In genomic region chr13:109584844-109585361, GRCh38 we compare ENCODE assay signal across 15 cellular contexts.
A peak's percentile ranks its signal among the peaks of the same experiment; 100 is the strongest.
DNase-seq lines count a peak whose midpoint lies in the region; ATAC-seq, FAIRE-seq and TF ChIP-seq lines count a peak whose summit lies in the region.
"Had no signal": no experiment of that assay in that cellular context is flagged by ENCODE, and none has a peak within 500 bp of the region (broad histone marks: within the 10 kb centered on the region; RNA-seq: fewer than 3 reads in every experiment).

No MANE protein-coding gene starts in this region.

- H3K9me3 Mint-ChIP-seq in effector memory CD8-positive, alpha-beta T cell = peaks cover 0 to 7% of the 10 kb centered on the region in 2 donors

- ATAC-seq in A549 (peak in 1 of 2 experiments; percentile 11; a peak in 3 of 6 replicates), HG03354 (IDR thresholded peaks at IDR 0.05; ENCODE audit: poor library complexity, severe bottlenecking, unreplicated experiment) (no peak)
- no peak for ATAC-seq in effector memory CD8-positive, alpha-beta T cell (replicated peaks)
- ATAC-seq in activated CD4-positive, CD25-positive, alpha-beta regulatory T cell treated with anti-CD3 and anti-CD28 coated beads, Interleukin-2, amount 50 U/mL, for 24 hours = no peak

- no peak overlapping the region for H2BK120ac ChIP-seq in mesenchymal stem cell (ENCODE audit: low read depth, low read length)

- CTCF ChIA-PET in A549 (lab: Yijun Ruan, JAX) (no interaction called here), PC-9 (lab: Charles Lee) (no interaction called here)

- no peaks in the 10 kb centered on the region for H4K20me1 ChIP-seq in PC-9 (ENCODE audit: insufficient read depth)
- H4K20me1 ChIP-seq: BLaER1 had no signal

- FAIRE-seq in A549 (lab: Jason Lieb, UNC) = no peak

- peak overlapping the region; percentile 73 for H3K4me2 ChIP-seq in A549
- peak overlapping the region; percentile 24; the same call in 1 of the 2 replicates for H3K4me2 ChIP-seq in PC-9
- no peak overlapping the region for H3K4me2 ChIP-seq in mesenchymal stem cell (ENCODE audit: low read length, poor library complexity, severe bottlenecking)
- H3K4me2 ChIP-seq: BLaER1 had no signal

- no peak for TF ChIP-seq EP300 in A549 (IDR thresholded peaks at IDR 0.05)

- peaks cover 0 to 20% of the 10 kb centered on the region in 2 donors for H3K27me3 Mint-ChIP-seq in effector memory CD8-positive, alpha-beta T cell

- H3K14ac ChIP-seq in mesenchymal stem cell (ENCODE audit: low read length in 2 of 2) = no peak overlapping the region

- H3K9me2 ChIP-seq in PC-9 (ENCODE audit: insufficient read depth) = no peaks in the 10 kb centered on the region

- DNase-seq in A549 (ENCODE audit: low read depth in 1 of 2, low spot score in 1 of 2) = no peak
- DNase-seq in PC-9 = peak in 1 of 2 experiments; percentile 57
- peak; percentile 33 for DNase-seq in choroid plexus epithelial cell (ENCODE audit: low read depth)
- DNase-seq in mesenchymal stem cell = peak; percentile 11
- DNase-seq in effector memory CD8-positive, alpha-beta T cell = no peak
- DNase-seq in NCI-H748 (lab: John Stamatoyannopoulos, UW; ENCODE audit: unreplicated experiment) = no peak
- DNase-seq: AML-193, DND-41, GDM1, GM23248, H7 had no signal

- peak overlapping the region; percentile 82 to 89 for H3K27ac ChIP-seq in A549
- H3K27ac ChIP-seq in PC-9 = no peak overlapping the region
- H3K27ac ChIP-seq in mesenchymal stem cell (ENCODE audit: low read length, poor library complexity, severe bottlenecking) = no peak overlapping the region
- H3K27ac ChIP-seq: 22Rv1, BLaER1, GM23248 had no signal

- no peak overlapping the region for H3K27ac Mint-ChIP-seq in effector memory CD8-positive, alpha-beta T cell

- H3K79me2 ChIP-seq in PC-9 (ENCODE audit: low read depth) = no peaks in the 10 kb centered on the region

- no peak overlapping the region for H2BK15ac ChIP-seq in mesenchymal stem cell (ENCODE audit: low read depth, poor library complexity, severe bottlenecking)

- H3K36me3 ChIP-seq in PC-9 (ENCODE audit: low read depth) (no peaks in the 10 kb centered on the region), mesenchymal stem cell (ENCODE audit: control insufficient read depth in 1 of 2, insufficient read depth in 2 of 2, low read depth in 1 of 2, low read length in 2 of 2) (no peaks in the 10 kb centered on the region)
- H3K36me3 ChIP-seq: BLaER1 had no signal

- peak overlapping the region in 1 of 2 experiments; percentile 10 for H3K4ac ChIP-seq in mesenchymal stem cell (ENCODE audit: low read depth in 1 of 2, low read length in 2 of 2)

- no peaks in the 10 kb centered on the region for H3K4me1 Mint-ChIP-seq in effector memory CD8-positive, alpha-beta T cell (ENCODE audit: low read depth in 2 of 2)

- H3K4me3 ChIP-seq in A549 (no peak overlapping the region), PC-9 (no peak overlapping the region), choroid plexus epithelial cell (ENCODE audit: low read depth, low read length) (no peak overlapping the region), mesenchymal stem cell (ENCODE audit: insufficient read depth in 1 of 2, low read depth in 1 of 2, low read length in 2 of 2) (no peak overlapping the region)
- H3K4me3 ChIP-seq: BLaER1, GM23248 had no signal

- WGBS in A549 (ENCODE audit: missing lambda C conversion rate) = 26% methylated on average over 5 of the region's 5 CpGs
- WGBS in mesenchymal stem cell = 45% methylated on average over 4 of the region's 5 CpGs

- no peak overlapping the region for H2BK5ac ChIP-seq in mesenchymal stem cell (ENCODE audit: low read depth, low read length, poor library complexity, severe bottlenecking)

- H2AK5ac ChIP-seq in mesenchymal stem cell (ENCODE audit: low read length, severe bottlenecking) = no peak overlapping the region

- H3K79me1 ChIP-seq in mesenchymal stem cell (replicated peaks; ENCODE audit: low read length, poor library complexity, severe bottlenecking) = no peaks in the 10 kb centered on the region

- H4K8ac ChIP-seq in mesenchymal stem cell (ENCODE audit: low read length) = no peak overlapping the region

- BruUV-seq in PC-9 (replicated peaks; lab: Mats Ljungman, UMichigan) = no TSS peak

- H3K4me1 ChIP-seq in A549 (peaks cover 39% of the 10 kb centered on the region), PC-9 (replicated peaks; ENCODE audit: insufficient read depth) (peaks cover 46% of the 10 kb centered on the region), mesenchymal stem cell (ENCODE audit: control insufficient read depth, insufficient read depth, low read depth, low read length) (peaks cover 2% of the 10 kb centered on the region)
- H3K4me1 ChIP-seq: BLaER1 had no signal

- H2BK12ac ChIP-seq in mesenchymal stem cell (ENCODE audit: low read length in 2 of 2) = no peak overlapping the region

- no peak for TF ChIP-seq POLR2A in A549 (IDR thresholded peaks at IDR 0.05; ENCODE audit: low read length)

- TF ChIP-seq CTCF in A549 (IDR thresholded peaks at IDR 0.05) = no peak
- no peak for TF ChIP-seq CTCF in PC-9 (conservative IDR thresholded peaks at IDR 0.05)
- TF ChIP-seq CTCF in choroid plexus epithelial cell (conservative IDR thresholded peaks at IDR 0.05; ENCODE audit: low read depth, low read length) = no peak

- TF ChIP-seq RAD21 in A549 (conservative IDR thresholded peaks at IDR 0.05 in 1 of 2, IDR thresholded peaks at IDR 0.05 in 1 of 2) = no peak

- POLR2A ChIA-PET in A549 (lab: Yijun Ruan, JAX) = no interaction called here
- POLR2A ChIA-PET in PC-9 (lab: Charles Lee; ENCODE audit: unreplicated experiment) = interaction anchor here (0.7 kb wide), 1 partner anchor 459 kb away, joined by 6 read pairs; no protein-coding TSS in a partner anchor

- H4K91ac ChIP-seq in mesenchymal stem cell (ENCODE audit: low read length) = no peak overlapping the region

- H2AFZ ChIP-seq in PC-9 = 0 out of 2 replicates have a peak overlapping the region, but pooled peaks have one; percentile 12
- no peak overlapping the region for H2AFZ ChIP-seq in mesenchymal stem cell (ENCODE audit: low read depth, low read length)
- H2AFZ ChIP-seq: GM23248 had no signal

- peaks cover 14% of the 10 kb centered on the region for H3F3A ChIP-seq in PC-9 (ENCODE audit: insufficient read depth, low read depth)

- H3K18ac ChIP-seq in mesenchymal stem cell (ENCODE audit: low read depth in 1 of 2, low read length in 2 of 2) = no peak overlapping the region

- no peak overlapping the region for H3K23ac ChIP-seq in mesenchymal stem cell (ENCODE audit: low read length in 2 of 2)

- H3K36me3 Mint-ChIP-seq in effector memory CD8-positive, alpha-beta T cell (ENCODE audit: insufficient read depth) = no peaks in the 10 kb centered on the region

- no peaks in the 10 kb centered on the region for H3K27me3 ChIP-seq in PC-9 (ENCODE audit: insufficient read depth, low read depth)
- no peaks in the 10 kb centered on the region for H3K27me3 ChIP-seq in mesenchymal stem cell (ENCODE audit: control insufficient read depth in 1 of 2, insufficient read depth in 1 of 2, low read length in 2 of 2)
- H3K27me3 ChIP-seq: BLaER1 had no signal

- intact Hi-C loops in PC-9 (cut with micrococcal nuclease; ENCODE audit: unreplicated experiment) = loop anchor here (5.0 kb wide), 1 partner anchor 313 kb away; no protein-coding TSS in a partner anchor

- peaks cover 14% of the 10 kb centered on the region; the same call in 2 of the 3 replicates for H3K9me3 ChIP-seq in A549
- H3K9me3 ChIP-seq in PC-9 (ENCODE audit: insufficient read depth, low read depth) = no peaks in the 10 kb centered on the region
- H3K9me3 ChIP-seq in mesenchymal stem cell (ENCODE audit: control insufficient read depth, low read length) = no peaks in the 10 kb centered on the region
- H3K9me3 ChIP-seq: BLaER1 had no signal

- no peak overlapping the region for H3K4me3 Mint-ChIP-seq in effector memory CD8-positive, alpha-beta T cell

- H3K9ac ChIP-seq in mesenchymal stem cell (ENCODE audit: low read length) = no peak overlapping the region
- H3K9ac ChIP-seq: BLaER1, GM23248 had no signal

TF ChIP-seq in A549, 52 proteins besides CTCF, POLR2A, EP300 and RAD21:
- TF ChIP-seq NPAS2 (CRISPR knock-in tag; IDR thresholded peaks at IDR 0.05; ENCODE audit: borderline replicate concordance) (no peak), RCOR1 (IDR thresholded peaks at IDR 0.05; ENCODE audit: low read depth, low read length) (no peak), GATA3 (IDR thresholded peaks at IDR 0.05; ENCODE audit: borderline replicate concordance) (peak; percentile 42; the same call in 1 of the 2 replicates), NFE2L2 (conservative IDR thresholded peaks at IDR 0.05; ENCODE audit: low read length) (no peak), HOXB13 (CRISPR knock-in tag; IDR thresholded peaks at IDR 0.05; ENCODE audit: low read depth) (no peak)
TF ChIP-seq in A549: peak in this region for 1.

Comparison
In these comparisons a context has a peak if more than half of its experiments do, and no peak if none do; other contexts are left out.
1. DNase-seq: peak in choroid plexus epithelial cell (single experiment) and mesenchymal stem cell (single experiment); none in A549 (0 of 2), effector memory CD8-positive, alpha-beta T cell (0 of 3) and NCI-H748 (single experiment).
2. H3K27ac ChIP-seq: peak in A549 (2 of 2); none in PC-9 (single experiment) and mesenchymal stem cell (single experiment).